Comparison of ENCODE assay signal across 1 cellular context in genomic region chr2:231039821-231040364, GRCh38.
TF ChIP-seq lines count a peak whose summit lies in the region.

No MANE protein-coding gene starts in this region.

TF ChIP-seq in HepG2, 621 proteins besides CTCF, POLR2A, EP300 and RAD21 (continued from another document and continues in another):
- TF ChIP-seq BRF2 (CRISPR knock-in tag; IDR thresholded peaks at IDR 0.05) (no peak), ZNF557 (CRISPR knock-in tag; IDR thresholded peaks at IDR 0.05) (0 out of 2 replicates have a peak, but pooled peaks have one; percentile 0), HNF1B (CRISPR knock-in tag; IDR thresholded peaks at IDR 0.05) (peak; percentile 16; the same call in 1 of the 2 replicates), DNMT3B (CRISPR knock-in tag; conservative IDR thresholded peaks at IDR 0.05) (no peak), RERE (CRISPR knock-in tag; IDR thresholded peaks at IDR 0.05; ENCODE audit: low read depth) (no peak), ZNF576 (CRISPR knock-in tag; IDR thresholded peaks at IDR 0.05) (no peak), ZNF768 (CRISPR knock-in tag; IDR thresholded peaks at IDR 0.05) (no peak), ZNF556 (CRISPR knock-in tag; IDR thresholded peaks at IDR 0.05; ENCODE audit: borderline replicate concordance) (peak; percentile 71; the same call in 1 of the 2 replicates), ZNF33B (CRISPR knock-in tag; IDR thresholded peaks at IDR 0.05) (no peak; the same call in 1 of the 2 replicates), STAG1 (CRISPR knock-in tag; IDR thresholded peaks at IDR 0.05) (no peak), TBX2 (CRISPR knock-in tag; IDR thresholded peaks at IDR 0.05; ENCODE audit: borderline replicate concordance) (peak; percentile 37; the same call in 1 of the 2 replicates), SMARCC2 (IDR thresholded peaks at IDR 0.05) (no peak), MTERF4 (CRISPR knock-in tag; IDR thresholded peaks at IDR 0.05) (no peak), BHLHE40 (IDR thresholded peaks at IDR 0.05; ENCODE audit: low read length) (no peak), SIX1 (CRISPR knock-in tag; IDR thresholded peaks at IDR 0.05; ENCODE audit: borderline replicate concordance) (peak; percentile 37; the same call in 1 of the 2 replicates), ZNF33A (CRISPR knock-in tag; IDR thresholded peaks at IDR 0.05; ENCODE audit: borderline replicate concordance) (no peak), ATF3 (CRISPR knock-in tag; IDR thresholded peaks at IDR 0.05) (no peak), THAP9 (CRISPR knock-in tag; IDR thresholded peaks at IDR 0.05; ENCODE audit: borderline replicate concordance) (no peak), NCOA2 (CRISPR knock-in tag; IDR thresholded peaks at IDR 0.05) (no peak; the same call in 1 of the 2 replicates), SRF (IDR thresholded peaks at IDR 0.05; ENCODE audit: low read depth, low read length) (no peak), ZNF142 (CRISPR knock-in tag; IDR thresholded peaks at IDR 0.05) (no peak), CCAR2 (optimal IDR thresholded peaks at IDR 0.05; ENCODE audit: low read depth, low read length) (no peak), DNMT1 (CRISPR knock-in tag; IDR thresholded peaks at IDR 0.05) (no peak), TCF7 (IDR thresholded peaks at IDR 0.05; ENCODE audit: low read depth) (no peak), FOSL2 (CRISPR knock-in tag; IDR thresholded peaks at IDR 0.05) (peak; percentile 20; the same call in 1 of the 2 replicates), MNT (IDR thresholded peaks at IDR 0.05) (no peak), ZNF317 (CRISPR knock-in tag; IDR thresholded peaks at IDR 0.05) (no peak), NFIB (CRISPR knock-in tag; IDR thresholded peaks at IDR 0.05; ENCODE audit: borderline replicate concordance) (no peak), ZNF292 (CRISPR knock-in tag; IDR thresholded peaks at IDR 0.05; ENCODE audit: borderline replicate concordance, low read depth) (peak; percentile 49; the same call in 1 of the 2 replicates), HIVEP1 (CRISPR knock-in tag; IDR thresholded peaks at IDR 0.05) (no peak), CBX1 (IDR thresholded peaks at IDR 0.05; ENCODE audit: low read depth) (peak; percentile 83), ZNF678 (CRISPR knock-in tag; IDR thresholded peaks at IDR 0.05) (no peak), ZZZ3 (CRISPR knock-in tag; IDR thresholded peaks at IDR 0.05; ENCODE audit: borderline replicate concordance) (no peak), ZSCAN29 (CRISPR knock-in tag; conservative IDR thresholded peaks at IDR 0.05) (peak; percentile 58; the same call in 1 of the 2 replicates), YEATS4 (CRISPR knock-in tag; IDR thresholded peaks at IDR 0.05; ENCODE audit: borderline replicate concordance) (no peak), RBM39 (IDR thresholded peaks at IDR 0.05; ENCODE audit: low read depth, low read length, poor library complexity, severe bottlenecking) (no peak), MEIS2 (CRISPR knock-in tag; IDR thresholded peaks at IDR 0.05) (no peak), PBX3 (CRISPR knock-in tag; IDR thresholded peaks at IDR 0.05; ENCODE audit: borderline replicate concordance) (no peak), ZSCAN31 (CRISPR knock-in tag; IDR thresholded peaks at IDR 0.05; ENCODE audit: low read depth) (0 out of 2 replicates have a peak, but pooled peaks have one; percentile 47)
